Comparison of ENCODE assay signal across 16 cellular contexts in the genomic region with DNA sequence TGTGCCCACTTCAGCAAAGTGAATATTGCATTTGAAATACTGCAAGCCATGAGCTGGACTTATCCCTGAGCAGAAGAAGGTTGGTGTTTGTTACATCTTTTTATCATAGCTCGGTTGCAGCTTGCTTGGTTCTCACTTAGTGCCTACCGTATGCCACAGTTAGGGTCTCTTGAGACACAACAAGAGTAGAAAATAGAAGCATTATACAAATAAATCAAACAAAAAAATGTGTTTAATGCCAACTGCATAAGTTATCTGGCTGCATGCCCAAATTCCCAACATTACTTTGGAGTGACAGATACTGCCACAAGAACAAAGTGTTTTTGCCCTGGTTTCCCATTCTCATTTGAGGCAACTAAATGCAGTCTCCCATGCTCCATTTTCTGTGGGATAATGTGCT. TPM values are rescaled to one million over a fixed set of nuclear protein-coding genes. Genes with fewer than 3 reads are reported as not detected.
A peak's percentile ranks its signal among the peaks of the same experiment; 100 is the strongest.
DNase-seq lines count a peak whose midpoint lies in the region; ATAC-seq and TF ChIP-seq lines count a peak whose summit lies in the region.
"Had no signal": no experiment of that assay in that cellular context is flagged by ENCODE, and none has a peak within 500 bp of the region (broad histone marks: within the 10 kb centered on the region; RNA-seq: fewer than 3 reads in every experiment).

No MANE protein-coding gene starts in this region.

- intact Hi-C loops in A673 (cut with micrococcal nuclease; ENCODE audit: unreplicated experiment) (no loop called here), colonic mucosa (cut with DNase I) (no loop called here)

- ATAC-seq in HG02870 (IDR thresholded peaks at IDR 0.05; ENCODE audit: unreplicated experiment), result no peak
- ATAC-seq: activated CD4-positive, alpha-beta T cell treated with anti-CD3 and anti-CD28 coated beads for 36 hours; T-cell had no signal

- no peaks in the 10 kb centered on the region for H3K9me3 ChIP-seq in A673 (ENCODE audit: low read depth, low read length, poor library complexity, severe bottlenecking)
- H3K9me3 ChIP-seq in colonic mucosa, result no peaks in the 10 kb centered on the region
- H3K9me3 ChIP-seq: ascending aorta had no signal

- H3K4me1 ChIP-seq in A673 (ENCODE audit: insufficient read depth, low read length, poor library complexity, severe bottlenecking) (no peaks in the 10 kb centered on the region), colonic mucosa (no peaks in the 10 kb centered on the region)
- H3K4me1 ChIP-seq: ascending aorta had no signal

- no peak overlapping the region for H3K9ac ChIP-seq in colonic mucosa (ENCODE audit: low read depth in 2 of 2, low read length in 2 of 2)

- peak; percentile 14 for DNase-seq in A673 (ENCODE audit: low spot score)
- DNase-seq in HS-27A (ENCODE audit: low read depth), result peak; percentile 95
- peak; percentile 85 for DNase-seq in astrocyte of the hippocampus (ENCODE audit: low read depth, low spot score)
- peak; percentile 5 for DNase-seq in foreskin melanocyte
- no peak for DNase-seq in colonic mucosa
- no peak for DNase-seq in HuH-7 (ENCODE audit: low spot score)
- no peak for DNase-seq in hypothalamus (lab: John Stamatoyannopoulos, UW)
- DNase-seq: activated CD4-positive, alpha-beta T cell treated with anti-CD3 and anti-CD28 coated beads for 36 hours; AML-193; DND-41; NCI-H2227 treated with DMSO at 0.1 percent for 48 hours; occipital lobe; OCI-M1; T-cell had no signal

- TF ChIP-seq CTCF in A673 (conservative IDR thresholded peaks at IDR 0.05; ENCODE audit: low read depth, low read length), result no peak
- no peak for TF ChIP-seq CTCF in colonic mucosa (IDR thresholded peaks at IDR 0.05)

- CTCF ChIA-PET in A673 (lab: Charles Lee), result no interaction called here

- POLR2A ChIA-PET in A673 (lab: Charles Lee; ENCODE audit: low non-redundant PET), result no interaction called here

- no peak overlapping the region for H3K27ac ChIP-seq in A673 (ENCODE audit: low read depth, low read length, poor library complexity, severe bottlenecking)
- no peak overlapping the region for H3K27ac ChIP-seq in colonic mucosa
- H3K27ac ChIP-seq: ascending aorta had no signal

- BruUV-seq in A673 (replicated peaks; lab: Mats Ljungman, UMichigan), result no TSS peak

- H3K36me3 ChIP-seq in A673 (ENCODE audit: insufficient read depth, low read length, poor library complexity, severe bottlenecking) (no peaks in the 10 kb centered on the region), colonic mucosa (peaks cover 11% of the 10 kb centered on the region)
- H3K36me3 ChIP-seq: ascending aorta had no signal

- H3K27me3 ChIP-seq in A673 (replicated peaks; ENCODE audit: insufficient read depth, low read depth, low read length, poor library complexity), result no peaks in the 10 kb centered on the region
- no peaks in the 10 kb centered on the region for H3K27me3 ChIP-seq in colonic mucosa
- H3K27me3 ChIP-seq: ascending aorta had no signal

- H3K4me3 ChIP-seq in A673 (ENCODE audit: low read depth, low read length, poor library complexity, severe bottlenecking) (no peak overlapping the region), colonic mucosa (no peak overlapping the region)
- H3K4me3 ChIP-seq: ascending aorta had no signal

RNA-seq across cellular contexts. Expression of a gene that starts 53.9 kb away (rescaled TPM):
- total RNA-seq in A673 (2021), result not detected in 2 replicates
- under 1 TPM; 0.30 to 0.32 TPM for total RNA-seq in colonic mucosa
- total RNA-seq: activated CD4-positive, alpha-beta T cell treated with anti-CD3 and anti-CD28 coated beads for 36 hours; ascending aorta; T-cell had no signal

Comparison
In these comparisons a context has a peak if more than half of its experiments do, and no peak if none do; other contexts are left out.
1. DNase-seq: peak in A673 (single experiment), HS-27A (single experiment), astrocyte of the hippocampus (single experiment) and foreskin melanocyte (single experiment); none in colonic mucosa (single experiment), HuH-7 (single experiment) and hypothalamus (0 of 51).